ENCODE assay signal across 17 cellular contexts in genomic region chr3:101588626-101589025, GRCh38. TPM values are rescaled to one million over a fixed set of nuclear protein-coding genes. Genes with fewer than 3 reads are reported as not detected.
DNase-seq lines count a peak whose midpoint lies in the region; ATAC-seq and TF ChIP-seq lines count a peak whose summit lies in the region.
"Had no signal": no experiment of that assay in that cellular context is flagged by ENCODE, and none has a peak within 500 bp of the region (broad histone marks: within the 10 kb centered on the region; RNA-seq: fewer than 3 reads in every experiment).

No MANE protein-coding gene starts in this region.

- ATAC-seq in natural killer cell (no peak), T-cell (replicated peaks in 1 of 4) (no peak), HG03354 (IDR thresholded peaks at IDR 0.05; ENCODE audit: poor library complexity, severe bottlenecking, unreplicated experiment) (no peak)
- ATAC-seq in natural killer cell treated with Interleukin-12 subunit alpha and Interleukin-12 subunit beta and Interleukin-15 and Interleukin-18, amount 100 ng/mL, for 72 hours, result no peak
- ATAC-seq: HCT116 had no signal

- DNase-seq in natural killer cell (no peak), T-cell (no peak), fibroblast of mammary gland (ENCODE audit: low read depth) (peak; percentile 36), DMS153 treated with DMSO at 0.1 percent for 48 hours (lab: John Stamatoyannopoulos, UW; ENCODE audit: unreplicated experiment) (no peak), immature natural killer cell (no peak)
- no peak for DNase-seq in natural killer cell treated with Interleukin-12 subunit alpha and Interleukin-12 subunit beta and Interleukin-15 and Interleukin-18, amount 100 ng/mL, for 72 hours (ENCODE audit: low spot score)
- DNase-seq: DMS79, KBM-7, MV-4-11, NCI-H1417 treated with DMSO at 0.1 percent for 48 hours, NCI-H2029, NCI-H748 treated with DMSO at 0.1 percent for 48 hours, OCI-M1, RPMI8226, SIG-M5 had no signal

- H3K36me3 Mint-ChIP-seq in natural killer cell, result no peaks in the 10 kb centered on the region
- peaks cover 14% of the 10 kb centered on the region for H3K36me3 Mint-ChIP-seq in natural killer cell treated with Interleukin-12 subunit alpha and Interleukin-12 subunit beta and Interleukin-15 and Interleukin-18, amount 100 ng/mL, for 72 hours
- H3K36me3 Mint-ChIP-seq in T-cell, result peaks cover 42% of the 10 kb centered on the region
- H3K36me3 Mint-ChIP-seq in immature natural killer cell, result peaks cover 0 to 22% (median 9%) of the 10 kb centered on the region in 3 donors

- CTCF ChIA-PET in T-cell (lab: Charles Lee), result interaction anchor here in 1 of 2 donors (1.2 kb wide), 1 partner anchor 15 kb away, joined by 8 read pairs; the partner anchor contains the start of gene PCNP

- POLR2A ChIA-PET in T-cell (lab: Charles Lee), result interaction anchor here in 1 of 2 donors (0.6 to 1.3 kb wide), 2 partner anchors 15 to 89 kb away, joined by 3 to 5 read pairs; partner anchors contain the start of gene PCNP

- intact Hi-C loops in natural killer cell (cut with micrococcal nuclease), result no loop called here

- H3K4me3 Mint-ChIP-seq in natural killer cell (no peak overlapping the region), T-cell (no peak overlapping the region), immature natural killer cell (no peak overlapping the region)
- H3K4me3 Mint-ChIP-seq in natural killer cell treated with Interleukin-12 subunit alpha and Interleukin-12 subunit beta and Interleukin-15 and Interleukin-18, amount 100 ng/mL, for 72 hours, result no peak overlapping the region

- H3K27ac Mint-ChIP-seq in natural killer cell, result peak overlapping the region; percentile 16 to 64
- H3K27ac Mint-ChIP-seq in natural killer cell treated with Interleukin-12 subunit alpha and Interleukin-12 subunit beta and Interleukin-15 and Interleukin-18, amount 100 ng/mL, for 72 hours, result peak overlapping the region in 1 of 2 donors; percentile 33
- peak overlapping the region; percentile 36 to 48 for H3K27ac Mint-ChIP-seq in T-cell
- peak overlapping the region in 2 of 6 donors; percentile 13 to 40 for H3K27ac Mint-ChIP-seq in immature natural killer cell

- H3K9me3 Mint-ChIP-seq in natural killer cell (no peaks in the 10 kb centered on the region), T-cell (no peaks in the 10 kb centered on the region), immature natural killer cell (no peaks in the 10 kb centered on the region)
- H3K9me3 Mint-ChIP-seq in natural killer cell treated with Interleukin-12 subunit alpha and Interleukin-12 subunit beta and Interleukin-15 and Interleukin-18, amount 100 ng/mL, for 72 hours, result no peaks in the 10 kb centered on the region

- TF ChIP-seq CTCF in natural killer cell (IDR thresholded peaks at IDR 0.05), result no peak
- TF ChIP-seq CTCF in fibroblast of mammary gland (conservative IDR thresholded peaks at IDR 0.05; ENCODE audit: control insufficient read depth, insufficient read depth, low read depth, low read length), result no peak

- H3K27me3 Mint-ChIP-seq in natural killer cell (ENCODE audit: low read depth in 2 of 2), result no peaks in the 10 kb centered on the region
- no peaks in the 10 kb centered on the region for H3K27me3 Mint-ChIP-seq in natural killer cell treated with Interleukin-12 subunit alpha and Interleukin-12 subunit beta and Interleukin-15 and Interleukin-18, amount 100 ng/mL, for 72 hours
- H3K27me3 Mint-ChIP-seq in T-cell, result no peaks in the 10 kb centered on the region
- no peaks in the 10 kb centered on the region for H3K27me3 Mint-ChIP-seq in immature natural killer cell (ENCODE audit: low read depth in 3 of 3)

- no peak overlapping the region for H3K4me3 ChIP-seq in fibroblast of mammary gland (ENCODE audit: control insufficient read depth, low read depth, low read length)

- H3K4me1 Mint-ChIP-seq in natural killer cell, result peaks cover 12 to 13% of the 10 kb centered on the region in 2 donors
- peaks cover 19% of the 10 kb centered on the region in 2 donors for H3K4me1 Mint-ChIP-seq in natural killer cell treated with Interleukin-12 subunit alpha and Interleukin-12 subunit beta and Interleukin-15 and Interleukin-18, amount 100 ng/mL, for 72 hours (ENCODE audit: low read depth in 2 of 2)
- peaks cover 31 to 47% (median 39%) of the 10 kb centered on the region in 3 donors for H3K4me1 Mint-ChIP-seq in T-cell
- peaks cover 9 to 50% of the 10 kb centered on the region in 2 donors for H3K4me1 Mint-ChIP-seq in immature natural killer cell

RNA-seq across cellular contexts. Expression of gene PCNP, which starts 14.6 kb away (rescaled TPM):
- 100 to 1,000 TPM; 119 to 132 (median 124) TPM for total RNA-seq in natural killer cell
- total RNA-seq in natural killer cell treated with Interleukin-12 subunit alpha and Interleukin-12 subunit beta and Interleukin-15 and Interleukin-18, amount 100 ng/mL, for 72 hours, result 100 to 1,000 TPM; 132 to 134 TPM
- 100 to 1,000 TPM; 126 to 158 (median 151) TPM for total RNA-seq in T-cell
- 100 to 1,000 TPM; 113 to 167 (median 123) TPM for polyA plus RNA-seq in immature natural killer cell

RNA-seq across cellular contexts. Expression of gene TRMT10C, which starts 27.0 kb away (rescaled TPM):
- total RNA-seq in natural killer cell (10 to 100 TPM; 18.4 to 19.1 (median 19.0) TPM), T-cell (10 to 100 TPM; 21.4 to 33.3 (median 22.2) TPM)
- total RNA-seq in natural killer cell treated with Interleukin-12 subunit alpha and Interleukin-12 subunit beta and Interleukin-15 and Interleukin-18, amount 100 ng/mL, for 72 hours, result 10 to 100 TPM; 29.7 to 43.5 TPM
- polyA plus RNA-seq in immature natural killer cell, result 10 to 100 TPM; 27.5 to 33.6 (median 28.8) TPM
